In the genomic region with DNA sequence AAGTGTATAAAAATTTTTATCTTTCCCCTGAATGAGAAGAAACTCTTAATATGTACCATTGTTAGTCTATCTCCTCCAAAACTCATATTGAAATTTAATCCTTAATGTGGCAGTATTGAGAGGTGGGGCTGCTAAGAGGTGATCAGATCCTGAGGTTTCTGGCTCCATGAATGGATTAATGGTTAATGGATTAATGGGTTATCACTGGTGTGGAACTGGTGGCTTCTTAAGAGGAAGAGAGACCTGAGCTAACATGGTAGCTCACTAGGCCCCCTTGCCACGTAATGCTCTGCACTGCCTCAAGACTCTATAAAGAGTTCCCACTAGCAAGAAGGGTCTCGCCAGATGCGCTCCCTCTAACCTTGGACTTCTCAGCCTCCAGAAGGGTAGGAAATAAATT, we compare ENCODE assay signal across 19 cellular contexts.
A peak's percentile ranks its signal among the peaks of the same experiment; 100 is the strongest.
DNase-seq lines count a peak whose midpoint lies in the region; ATAC-seq and TF ChIP-seq lines count a peak whose summit lies in the region.
"Had no signal": no experiment of that assay in that cellular context is flagged by ENCODE, and none has a peak within 500 bp of the region (broad histone marks: within the 10 kb centered on the region; RNA-seq: fewer than 3 reads in every experiment).

No MANE protein-coding gene starts in this region.

- H3K4me3 ChIP-seq in epithelial cell of proximal tubule (ENCODE audit: low read depth, low read length) = no peak overlapping the region
- H3K4me3 ChIP-seq: BLaER1, GM12878, HAP-1 had no signal

- ATAC-seq in GM18520 (IDR thresholded peaks at IDR 0.05; ENCODE audit: unreplicated experiment) = no peak
- no peak for ATAC-seq in GM18870 (IDR thresholded peaks at IDR 0.05; ENCODE audit: unreplicated experiment)
- ATAC-seq: GM12878 had no signal

- TF ChIP-seq CTCF in epithelial cell of proximal tubule (conservative IDR thresholded peaks at IDR 0.05; ENCODE audit: low read depth, low read length) = no peak

- in situ Hi-C loops in ACHN (cut with HindIII; ENCODE audit: low pct_ligation_motif_present, low pct_unique_long_range_greater_than_20kb, low sequenced_read_pairs) = no loop called here
- in situ Hi-C loops in Caki2 (cut with HindIII; ENCODE audit: low pct_unique_long_range_greater_than_20kb, low sequenced_read_pairs) = no loop called here

- H3K27ac ChIP-seq in caudate nucleus (ENCODE audit: low read depth, low read length) = no peak overlapping the region
- H3K27ac ChIP-seq: BLaER1 had no signal

- DNase-seq in ACHN = peak; percentile 49
- peak; percentile 22 for DNase-seq in Caki2 (ENCODE audit: low read depth)
- DNase-seq in epithelial cell of proximal tubule (ENCODE audit: low read depth) = peak; percentile 35
- peak; percentile 56 for DNase-seq in kidney tubule cell (ENCODE audit: low spot score)
- no peak for DNase-seq in caudate nucleus (lab: John Stamatoyannopoulos, UW)
- DNase-seq in C1 segment of cervical spinal cord (lab: John Stamatoyannopoulos, UW) = no peak
- DNase-seq: Calu3; CD4-positive, alpha-beta T cell; CD8-positive, alpha-beta memory T cell; DMS153; EL; GDM1; GOT3; HFFc6 had no signal

Comparison
In these comparisons a context has a peak if more than half of its experiments do, and no peak if none do; other contexts are left out.
1. DNase-seq: peak in ACHN (single experiment), Caki2 (single experiment), epithelial cell of proximal tubule (single experiment) and kidney tubule cell (single experiment); none in caudate nucleus (0 of 61) and C1 segment of cervical spinal cord (0 of 14).